In the genomic region with DNA sequence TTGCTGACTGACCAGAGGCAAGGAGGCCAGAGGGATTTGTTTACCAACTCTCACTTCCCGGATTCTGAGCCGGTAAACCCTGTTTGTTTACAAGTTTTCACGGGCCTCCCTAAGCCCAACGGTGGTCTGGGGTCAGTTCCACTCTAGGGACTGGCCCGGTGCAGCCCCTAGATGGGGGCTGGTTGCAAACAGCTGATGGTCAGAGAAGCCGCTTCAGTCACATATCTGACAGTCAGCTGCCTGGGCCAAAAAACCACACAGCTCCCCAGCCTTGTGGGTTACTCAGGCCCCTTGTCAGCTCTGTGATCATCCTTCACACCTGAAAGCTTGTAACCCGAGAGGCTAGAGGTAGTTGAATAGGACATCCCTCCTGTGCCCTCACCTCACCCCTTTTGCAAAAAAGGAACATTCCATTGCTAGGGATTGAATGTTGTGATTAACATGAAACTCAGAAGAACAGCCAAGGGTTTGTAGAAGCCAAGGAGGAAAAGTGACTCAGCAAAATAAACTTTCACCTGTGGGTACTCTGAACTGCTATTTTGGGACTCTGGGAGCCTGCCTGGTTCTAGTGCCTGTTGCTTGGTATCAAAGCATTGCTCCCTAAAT, we compare ENCODE assay signal across 10 cellular contexts. TPM values are rescaled to one million over a fixed set of nuclear protein-coding genes. Genes with fewer than 3 reads are reported as not detected.
DNase-seq lines count a peak whose midpoint lies in the region; ATAC-seq and TF ChIP-seq lines count a peak whose summit lies in the region.
"Had no signal": no experiment of that assay in that cellular context is flagged by ENCODE, and none has a peak within 500 bp of the region (broad histone marks: within the 10 kb centered on the region; RNA-seq: fewer than 3 reads in every experiment).

No MANE protein-coding gene starts in this region.

- no peaks in the 10 kb centered on the region for H3K36me3 ChIP-seq in RWPE2 (ENCODE audit: low read depth)
- H3K36me3 ChIP-seq: ovary had no signal

- no peak overlapping the region for H3K4me3 ChIP-seq in RWPE2 (ENCODE audit: severe bottlenecking)
- H3K4me3 ChIP-seq: ovary had no signal

- no peaks in the 10 kb centered on the region for H3K36me3 Mint-ChIP-seq in stimulated activated memory B cell treated with anti-CD40 and anti-IgM and Interleukin-4, amounts not matched to agents 10 μg/mL and 1 μg/mL and 100 μg/mL, for 72 hours
- H3K36me3 Mint-ChIP-seq: activated naive CD8-positive, alpha-beta T cell had no signal

- no peaks in the 10 kb centered on the region for H3K9me3 ChIP-seq in RWPE2 (ENCODE audit: severe bottlenecking)
- H3K9me3 ChIP-seq: ovary had no signal

- H3K4me1 Mint-ChIP-seq in stimulated activated memory B cell treated with anti-CD40 and anti-IgM and Interleukin-4, amounts not matched to agents 10 μg/mL and 1 μg/mL and 100 μg/mL, for 72 hours, result peaks cover 12% of the 10 kb centered on the region

- intact Hi-C loops in left ventricle myocardium superior (cut with micrococcal nuclease), result no loop called here

- ATAC-seq in RWPE2 (ENCODE audit: low read depth) (peak; percentile 95), left ventricle myocardium superior (peak; percentile 70), GM19467 (IDR thresholded peaks at IDR 0.05; ENCODE audit: unreplicated experiment) (no peak), GM18867 (IDR thresholded peaks at IDR 0.05; ENCODE audit: unreplicated experiment) (no peak)
- no peak for ATAC-seq in stimulated activated memory B cell treated with anti-CD40 and anti-IgM and Interleukin-4, amounts not matched to agents 10 μg/mL and 1 μg/mL and 100 μg/mL, for 72 hours

- H3K27me3 Mint-ChIP-seq in stimulated activated memory B cell treated with anti-CD40 and anti-IgM and Interleukin-4, amounts not matched to agents 10 μg/mL and 1 μg/mL and 100 μg/mL, for 72 hours, result no peaks in the 10 kb centered on the region

- DNase-seq in HCEC 1CT (peak; percentile 32), RWPE2 (ENCODE audit: low spot score) (peak; percentile 77), left ventricle myocardium superior (no peak), CD1c-positive myeloid dendritic cell (ENCODE audit: extremely low spot score) (no peak)
- DNase-seq: NCI-H1436 treated with DMSO at 0.1 percent for 48 hours, ovary had no signal

- TF ChIP-seq CTCF in RWPE2 (IDR thresholded peaks at IDR 0.05; ENCODE audit: poor library complexity, severe bottlenecking), result no peak

- no peak overlapping the region for H3K4me3 Mint-ChIP-seq in stimulated activated memory B cell treated with anti-CD40 and anti-IgM and Interleukin-4, amounts not matched to agents 10 μg/mL and 1 μg/mL and 100 μg/mL, for 72 hours
- H3K4me3 Mint-ChIP-seq: activated naive CD8-positive, alpha-beta T cell had no signal

- H3K4me1 ChIP-seq in RWPE2 (ENCODE audit: insufficient read depth, poor library complexity, severe bottlenecking), result peaks cover 18% of the 10 kb centered on the region

- no peaks in the 10 kb centered on the region for H3K9me3 Mint-ChIP-seq in stimulated activated memory B cell treated with anti-CD40 and anti-IgM and Interleukin-4, amounts not matched to agents 10 μg/mL and 1 μg/mL and 100 μg/mL, for 72 hours

- peak overlapping the region; percentile 24 for H3K27ac ChIP-seq in RWPE2 (ENCODE audit: poor library complexity, severe bottlenecking)
- H3K27ac ChIP-seq: ovary had no signal

- peak overlapping the region; percentile 24 for H3K27ac Mint-ChIP-seq in stimulated activated memory B cell treated with anti-CD40 and anti-IgM and Interleukin-4, amounts not matched to agents 10 μg/mL and 1 μg/mL and 100 μg/mL, for 72 hours
- H3K27ac Mint-ChIP-seq: activated naive CD8-positive, alpha-beta T cell had no signal

- H3K27me3 ChIP-seq in RWPE2 (ENCODE audit: insufficient read depth, poor library complexity, severe bottlenecking), result no peaks in the 10 kb centered on the region
- H3K27me3 ChIP-seq: ovary had no signal

RNA-seq across cellular contexts. Expression of gene SAR1B, which starts 40.4 kb away (rescaled TPM):
- 84.7 TPM for total RNA-seq in left ventricle myocardium superior

RNA-seq across cellular contexts. Expression of gene SEC24A, which starts 56.3 kb away (rescaled TPM):
- total RNA-seq in left ventricle myocardium superior, result 6.8 TPM

Comparison
In these comparisons a context has a peak if more than half of its experiments do, and no peak if none do; other contexts are left out.
1. DNase-seq: peak in HCEC 1CT (single experiment) and RWPE2 (single experiment); none in left ventricle myocardium superior (single experiment) and CD1c-positive myeloid dendritic cell (single experiment).
2. ATAC-seq: peak in RWPE2 (single experiment) and left ventricle myocardium superior (single experiment); none in stimulated activated memory B cell treated with anti-CD40 and anti-IgM and Interleukin-4, amounts not matched to agents 10 μg/mL and 1 μg/mL and 100 μg/mL, for 72 hours (single experiment), GM19467 (single experiment) and GM18867 (single experiment).